14 cellular contexts compared by ENCODE assay signal in genomic region chr19:48938256-48938655, GRCh38. TPM values are rescaled to one million over a fixed set of nuclear protein-coding genes. Genes with fewer than 3 reads are reported as not detected.
A peak's percentile ranks its signal among the peaks of the same experiment; 100 is the strongest.
DNase-seq lines count a peak whose midpoint lies in the region; ATAC-seq and TF ChIP-seq lines count a peak whose summit lies in the region.
"Had no signal": no experiment of that assay in that cellular context is flagged by ENCODE, and none has a peak within 500 bp of the region (broad histone marks: within the 10 kb centered on the region; RNA-seq: fewer than 3 reads in every experiment).

No MANE protein-coding gene starts in this region.

- H3K4me2 ChIP-seq in Karpas-422 (ENCODE audit: low read depth, low read length, poor library complexity, severe bottlenecking): no peak overlapping the region
- H3K4me2 ChIP-seq: KMS-11 had no signal

- H3K9me3 ChIP-seq in Karpas-422 (ENCODE audit: low read length): peaks cover 8% of the 10 kb centered on the region
- H3K9me3 ChIP-seq in WERI-Rb-1 (ENCODE audit: severe bottlenecking): no peaks in the 10 kb centered on the region
- H3K9me3 ChIP-seq: BE2C, HAP-1 had no signal

- H3K79me2 ChIP-seq in Karpas-422 (ENCODE audit: low read length): no peaks in the 10 kb centered on the region

- H3K9me2 ChIP-seq in Karpas-422 (replicated peaks; ENCODE audit: insufficient read depth, low read length): no peaks in the 10 kb centered on the region

- H3K27me3 ChIP-seq in Karpas-422 (ENCODE audit: low read length) (no peaks in the 10 kb centered on the region), WERI-Rb-1 (ENCODE audit: insufficient read depth, low read depth, severe bottlenecking) (no peaks in the 10 kb centered on the region)

- H3K9me3 Mint-ChIP-seq in chondrocyte (ENCODE audit: low read depth): peaks cover 6% of the 10 kb centered on the region
- H3K9me3 Mint-ChIP-seq: CD4-positive, alpha-beta T cell had no signal

- peak; percentile 39 for DNase-seq in Karpas-422
- DNase-seq in chondrocyte (ENCODE audit: low spot score): no peak
- DNase-seq in dermis blood vessel endothelial cell: no peak
- DNase-seq in WERI-Rb-1: no peak
- DNase-seq: ACHN; BE2C; Caco-2; CD4-positive, alpha-beta T cell; GM23248 had no signal

- H3K4me3 ChIP-seq in Karpas-422 (ENCODE audit: low read length) (no peak overlapping the region), WERI-Rb-1 (ENCODE audit: low read depth, low read length) (no peak overlapping the region)
- H3K4me3 ChIP-seq: GM23248, HAP-1 had no signal

- H2AFZ ChIP-seq in Karpas-422 (ENCODE audit: low read length): no peak overlapping the region
- H2AFZ ChIP-seq: GM23248 had no signal

- H3K4me1 ChIP-seq in Karpas-422 (ENCODE audit: low read length): peaks cover 7% of the 10 kb centered on the region
- H3K4me1 ChIP-seq: BE2C had no signal

- H3K27ac ChIP-seq in Karpas-422 (ENCODE audit: low read length) (no peak overlapping the region), WERI-Rb-1 (no peak overlapping the region)
- H3K27ac ChIP-seq: C4-2B, GM23248, KMS-11 had no signal

- no peaks in the 10 kb centered on the region for H3K36me3 ChIP-seq in Karpas-422 (ENCODE audit: insufficient read depth, low read length)
- H3K36me3 ChIP-seq in WERI-Rb-1: peaks cover 4% of the 10 kb centered on the region
- H3K36me3 ChIP-seq: BE2C, HAP-1 had no signal

- no peak for TF ChIP-seq CTCF in chondrocyte (IDR thresholded peaks at IDR 0.05)
- no peak for TF ChIP-seq CTCF in WERI-Rb-1 (IDR thresholded peaks at IDR 0.05; ENCODE audit: low read depth, low read length)

- ATAC-seq in HG02973 (IDR thresholded peaks at IDR 0.05; ENCODE audit: unreplicated experiment): no peak

- peaks cover 2% of the 10 kb centered on the region for H3K27me3 Mint-ChIP-seq in chondrocyte (ENCODE audit: low read depth)
- H3K27me3 Mint-ChIP-seq: CD4-positive, alpha-beta T cell had no signal

- H3K9ac ChIP-seq in Karpas-422 (ENCODE audit: low read length): no peak overlapping the region
- H3K9ac ChIP-seq: GM23248, KMS-11 had no signal

- peak overlapping the region; percentile 17 for H3K27ac Mint-ChIP-seq in chondrocyte (ENCODE audit: unreplicated experiment)
- H3K27ac Mint-ChIP-seq: CD4-positive, alpha-beta T cell had no signal

- H3K4me3 Mint-ChIP-seq in chondrocyte (ENCODE audit: unreplicated experiment): no peak overlapping the region
- H3K4me3 Mint-ChIP-seq: CD4-positive, alpha-beta T cell had no signal

- H3K4me1 Mint-ChIP-seq in chondrocyte (ENCODE audit: low read depth): peaks cover 6% of the 10 kb centered on the region

- H3K36me3 Mint-ChIP-seq in chondrocyte (ENCODE audit: low read depth): no peaks in the 10 kb centered on the region

- no peaks in the 10 kb centered on the region for H4K20me1 ChIP-seq in Karpas-422 (ENCODE audit: insufficient read depth, low read depth, low read length)

RNA-seq across cellular contexts. Expression of gene DHDH, which starts 4.8 kb away (rescaled TPM):
- total RNA-seq in Karpas-422 (2014; rRNA removed; shearing (Covaris generic); ENCODE audit: low replicate concordance): 1.4 and 3.3 TPM in 2 replicates
- total RNA-seq in chondrocyte: not detected in 3 replicates
- total RNA-seq in dermis blood vessel endothelial cell: not detected in 2 replicates
- total RNA-seq: GM23248 had no signal

RNA-seq across cellular contexts. Expression of gene BAX, which starts 16.4 kb away (rescaled TPM):
- total RNA-seq in Karpas-422 (2014; rRNA removed; shearing (Covaris generic); ENCODE audit: low replicate concordance): 93.8 and 164 TPM in 2 replicates
- 161 to 167 TPM (median 165 TPM) in 3 replicates for total RNA-seq in chondrocyte
- 96.8 and 134 TPM in 2 replicates for total RNA-seq in dermis blood vessel endothelial cell

RNA-seq across cellular contexts. Expression of gene FTL, which starts 26.9 kb away (rescaled TPM):
- total RNA-seq in Karpas-422 (2014; rRNA removed; shearing (Covaris generic); ENCODE audit: low replicate concordance): 6,036 and 6,638 TPM in 2 replicates
- total RNA-seq in chondrocyte (1,722 to 4,533 TPM (median 1,892 TPM) in 3 replicates), dermis blood vessel endothelial cell (1,252 and 1,399 TPM in 2 replicates)

RNA-seq across cellular contexts. Expression of gene NUCB1, which starts 38.1 kb away (rescaled TPM):
- total RNA-seq in Karpas-422 (2014; rRNA removed; shearing (Covaris generic); ENCODE audit: low replicate concordance): 57.5 and 98.2 TPM in 2 replicates
- total RNA-seq in chondrocyte (209 to 277 TPM (median 215 TPM) in 3 replicates), dermis blood vessel endothelial cell (167 and 333 TPM in 2 replicates)

RNA-seq across cellular contexts. Expression of gene TULP2, which starts 39.7 kb away (rescaled TPM):
- total RNA-seq in Karpas-422 (2014; rRNA removed; shearing (Covaris generic); ENCODE audit: low replicate concordance): not detected in 2 replicates
- total RNA-seq in chondrocyte (not detected in 3 replicates), dermis blood vessel endothelial cell (0.34 TPM in 1 of 2 replicates, not detected in the other)
- total RNA-seq: CD4-positive, alpha-beta T cell; GM23248; H4 had no signal
